8 cellular contexts compared by ENCODE assay signal in genomic region chr1:201982923-201983805, GRCh38. TPM values are rescaled to one million over a fixed set of nuclear protein-coding genes. Genes with fewer than 3 reads are reported as not detected.
DNase-seq lines count a peak whose midpoint lies in the region; ATAC-seq and TF ChIP-seq lines count a peak whose summit lies in the region.

No MANE protein-coding gene starts in this region.

- peak; percentile 65 for ATAC-seq in GM19023 (IDR thresholded peaks at IDR 0.05; ENCODE audit: unreplicated experiment)
- peak; percentile 64 for ATAC-seq in HG03196 (IDR thresholded peaks at IDR 0.05; ENCODE audit: unreplicated experiment)
- ATAC-seq in lung (ENCODE audit: insufficient read depth, low FRiP score) = peak; percentile 85

- H3K9ac ChIP-seq in BLaER1 = peak overlapping the region; percentile 93

- H3K4me1 ChIP-seq in BLaER1 (peaks cover 45% of the 10 kb centered on the region), lung (ENCODE audit: control insufficient read depth in 2 of 2, insufficient read depth in 2 of 2, low read length in 2 of 2) (no peaks in the 10 kb centered on the region)

- DNase-seq in NCI-H748 treated with DMSO at 0.1 percent for 48 hours (lab: John Stamatoyannopoulos, UW) (peak; percentile 33), lung (ENCODE audit: low spot score) (peak; percentile 81)
- peak; percentile 56 to 60 for DNase-seq in activated CD4-positive, alpha-beta T cell treated with anti-CD3 and anti-CD28 coated beads, Interleukin-2, amount 50 U/mL, for 48 hours
- peak; percentile 41 for DNase-seq in effector CD4-positive, alpha-beta T cell
- DNase-seq in stimulated activated CD4-positive, alpha-beta T cell treated with anti-CD3 and anti-CD28 coated beads, TNF-alpha, amount 100 ng/mL, for 48 hours (ENCODE audit: low read depth in 3 of 3) = peak; percentile 23 to 48 (median 31)

- H4K20me1 ChIP-seq in BLaER1 = peaks cover 47% of the 10 kb centered on the region

- H3K27ac ChIP-seq in BLaER1 (peak overlapping the region; percentile 93), lung (ENCODE audit: low read depth in 1 of 2, low read length in 1 of 2) (peak overlapping the region; percentile 88 to 94)

- H3K9me3 ChIP-seq in BLaER1 (no peaks in the 10 kb centered on the region), lung (ENCODE audit: control insufficient read depth in 2 of 2, insufficient read depth in 1 of 2, low read length in 1 of 2) (no peaks in the 10 kb centered on the region)

- H3K4me3 ChIP-seq in BLaER1 (peak overlapping the region; percentile 92), lung (peak overlapping the region; percentile 85)

- no peak for TF ChIP-seq CTCF in lung (IDR thresholded peaks at IDR 0.05; ENCODE audit: control extremely low read depth, extremely low read depth)

- peak overlapping the region; percentile 94 for H3K4me2 ChIP-seq in BLaER1

- no peaks in the 10 kb centered on the region for H3K27me3 ChIP-seq in BLaER1
- H3K27me3 ChIP-seq in lung (ENCODE audit: control insufficient read depth, insufficient read depth) = no peaks in the 10 kb centered on the region

- WGBS in lung, 2 donors = 2 to 4% methylated on average over 40 to 53 of the region's 53 CpGs

- H3K36me3 ChIP-seq in BLaER1 (peaks cover 13% of the 10 kb centered on the region), lung (ENCODE audit: control insufficient read depth in 2 of 2, insufficient read depth in 2 of 2, low read length in 2 of 2) (no peaks in the 10 kb centered on the region)

RNA-seq across cellular contexts. Expression of gene RNPEP, which starts 0.7 kb away (rescaled TPM):
- total RNA-seq in lung = 10 to 100 TPM; 40.7 to 74.9 TPM
- polyA plus RNA-seq in lung = 10 to 100 TPM; 45.9 to 49.2 TPM

RNA-seq across cellular contexts. Expression of gene ELF3, which starts 27.2 kb away (rescaled TPM):
- 100 to 1,000 TPM; 150 to 219 TPM for total RNA-seq in lung
- polyA plus RNA-seq in lung = 100 to 1,000 TPM; 143 to 148 TPM

RNA-seq across cellular contexts. Expression of gene TIMM17A, which starts 27.9 kb away (rescaled TPM):
- 10 to 100 TPM; 25.9 to 44.4 TPM for total RNA-seq in lung
- 10 to 100 TPM; 26.1 to 56.1 TPM for polyA plus RNA-seq in lung

RNA-seq across cellular contexts. Expression of gene LMOD1, which starts 36.8 kb away (rescaled TPM):
- total RNA-seq in lung = 10 to 100 TPM; 11.4 to 25.1 TPM
- 10 to 100 TPM in 1 of 2 donors, 1 to 10 TPM in 1; 9.6 to 24.9 TPM for polyA plus RNA-seq in lung

Comparison
In these comparisons a context has a peak if more than half of its experiments do, and no peak if none do; other contexts are left out.
1. Peak in every context shown above with its lines: DNase-seq, ATAC-seq, H3K4me3 ChIP-seq and H3K27ac ChIP-seq.
2. DNase-seq: peak in every context shown above with its lines; median percentile 81 in lung; 58 in activated CD4-positive, alpha-beta T cell treated with anti-CD3 and anti-CD28 coated beads, Interleukin-2, amount 50 U/mL, for 48 hours; 41 in effector CD4-positive, alpha-beta T cell; 33 in NCI-H748 treated with DMSO at 0.1 percent for 48 hours; 31 in stimulated activated CD4-positive, alpha-beta T cell treated with anti-CD3 and anti-CD28 coated beads, TNF-alpha, amount 100 ng/mL, for 48 hours.